ENCODE assay signal across 10 cellular contexts in the genomic region with DNA sequence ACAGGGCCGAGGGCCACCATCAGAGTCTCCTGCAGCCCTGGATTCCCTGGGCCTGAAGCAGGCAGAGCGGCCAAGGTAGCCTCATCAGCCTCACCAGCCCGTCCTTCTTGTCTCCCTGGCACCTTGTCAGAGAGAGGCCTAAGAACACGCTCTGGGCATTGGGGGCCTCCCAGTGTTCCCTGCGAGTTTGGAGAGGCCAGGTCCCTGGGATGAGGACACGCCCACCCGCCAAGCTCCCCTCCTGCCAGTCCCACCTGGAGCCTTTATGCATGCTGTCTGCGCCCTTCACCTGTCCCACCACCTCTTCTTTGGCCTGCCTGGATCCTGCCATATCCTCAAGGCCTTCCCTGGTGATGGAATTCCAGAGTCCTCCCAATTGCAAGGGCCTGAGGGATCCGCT.
"Had no signal": no experiment of that assay in that cellular context is flagged by ENCODE, and none has a peak within 500 bp of the region (broad histone marks: within the 10 kb centered on the region; RNA-seq: fewer than 3 reads in every experiment).

No MANE protein-coding gene starts in this region.

- H3K27me3 ChIP-seq: adrenal gland, gastrocnemius medialis, heart left ventricle, tibial nerve, uterus had no signal

- H3K36me3 Mint-ChIP-seq: activated naive CD4-positive, alpha-beta T cell treated with anti-CD3 and anti-CD28 coated beads, Interleukin-2, amount 50 U/mL, for 24 hours had no signal

- H3K27ac Mint-ChIP-seq: activated T-cell treated with anti-CD3 and anti-CD28 coated beads, Interleukin-2, amount 50 U/mL, for 72 hours; dendritic cell treated with granulocyte-macrophage colony-stimulating factor and Interleukin-4, amounts not matched to agents 40 ng/mL and 50 ng/mL, for 4 days; nephron had no signal

- H3K36me3 ChIP-seq: adrenal gland, gastrocnemius medialis, heart left ventricle, tibial nerve, uterus, WERI-Rb-1 had no signal

- H3K4me1 ChIP-seq: uterus had no signal

- H3K4me3 ChIP-seq: adrenal gland, gastrocnemius medialis, heart left ventricle, tibial nerve, uterus had no signal

- H3K4me1 Mint-ChIP-seq: nephron had no signal

- H3K27ac ChIP-seq: adrenal gland, gastrocnemius medialis, heart left ventricle, uterus, WERI-Rb-1 had no signal

- H3K9me3 ChIP-seq: adrenal gland, gastrocnemius medialis, heart left ventricle, tibial nerve, uterus had no signal

- H3K9me3 Mint-ChIP-seq: activated naive CD4-positive, alpha-beta T cell treated with anti-CD3 and anti-CD28 coated beads, Interleukin-2, amount 50 U/mL, for 24 hours; activated T-cell treated with anti-CD3 and anti-CD28 coated beads, Interleukin-2, amount 50 U/mL, for 72 hours; dendritic cell treated with granulocyte-macrophage colony-stimulating factor and Interleukin-4, amounts not matched to agents 40 ng/mL and 50 ng/mL, for 4 days; nephron had no signal

- H3K27me3 Mint-ChIP-seq: activated naive CD4-positive, alpha-beta T cell treated with anti-CD3 and anti-CD28 coated beads, Interleukin-2, amount 50 U/mL, for 24 hours; dendritic cell treated with granulocyte-macrophage colony-stimulating factor and Interleukin-4, amounts not matched to agents 40 ng/mL and 50 ng/mL, for 4 days had no signal

- H3K4me3 Mint-ChIP-seq: activated naive CD4-positive, alpha-beta T cell treated with anti-CD3 and anti-CD28 coated beads, Interleukin-2, amount 50 U/mL, for 24 hours; activated T-cell treated with anti-CD3 and anti-CD28 coated beads, Interleukin-2, amount 50 U/mL, for 72 hours; dendritic cell treated with granulocyte-macrophage colony-stimulating factor and Interleukin-4, amounts not matched to agents 40 ng/mL and 50 ng/mL, for 4 days; nephron had no signal
